In genomic region chr5:56814963-56815656, GRCh38 we compare ENCODE assay signal across 8 cellular contexts. TPM values are rescaled to one million over a fixed set of nuclear protein-coding genes. Genes with fewer than 3 reads are reported as not detected.
A peak's percentile ranks its signal among the peaks of the same experiment; 100 is the strongest.
DNase-seq lines count a peak whose midpoint lies in the region; ATAC-seq and TF ChIP-seq lines count a peak whose summit lies in the region.

Gene MAP3K1 (plus strand): TSS chr5:56815549. CDS start chr5:56815574, 25 bp downstream.

- peaks cover 19 to 38% (median 29%) of the 10 kb centered on the region in 4 donors for H3K4me1 Mint-ChIP-seq in CD4-positive, CD25-positive, alpha-beta regulatory T cell

- H3K79me2 ChIP-seq in OCI-LY7 (ENCODE audit: insufficient read depth, low read depth, low read length), result peaks cover 48% of the 10 kb centered on the region

- peak within 1 kb of the TSS; percentile 96 to 100 (median 96) for H3K4me3 Mint-ChIP-seq in CD4-positive, CD25-positive, alpha-beta regulatory T cell

- DNase-seq in CD4-positive, CD25-positive, alpha-beta regulatory T cell, result peak; percentile 77 to 90 (median 87)
- DNase-seq in OCI-LY7 (ENCODE audit: low spot score) (peak; percentile 88), activated T-cell treated with anti-CD3 and anti-CD28 coated beads for 48 hours (ENCODE audit: low read depth) (peak; percentile 74), epithelial cell of proximal tubule (ENCODE audit: low read depth) (no peak), mucosa of gallbladder (ENCODE audit: low spot score) (peak; percentile 87)
- peak; percentile 65 for DNase-seq in stimulated activated CD8-positive, alpha-beta memory T cell treated with anti-CD3 and anti-CD28 coated beads, Interleukin-4, amount 100 ng/mL, for 24 hours (ENCODE audit: low read depth)

- intact Hi-C loops in OCI-LY7 (cut with micrococcal nuclease; ENCODE audit: unreplicated experiment), result loop anchor here (1.0 to 5.0 kb wide), 6 partner anchors 80 to 358 kb away; no protein-coding TSS in a partner anchor

- peaks cover 25% of the 10 kb centered on the region for H3K4me1 ChIP-seq in CD4-positive, CD25-positive, alpha-beta regulatory T cell (ENCODE audit: control insufficient read depth, insufficient read depth, low read length, poor library complexity, severe bottlenecking)
- H3K4me1 ChIP-seq in OCI-LY7 (ENCODE audit: insufficient read depth, low read length, poor library complexity, severe bottlenecking), result peaks cover 52% of the 10 kb centered on the region

- H3K36me3 Mint-ChIP-seq in CD4-positive, CD25-positive, alpha-beta regulatory T cell, result no peaks in the 10 kb centered on the region

- peak within 1 kb of the TSS; percentile 75 for H2AFZ ChIP-seq in OCI-LY7 (ENCODE audit: low read length)

- no TSS peak for BruUV-seq in OCI-LY7 (replicated peaks; lab: Mats Ljungman, UMichigan)

- POLR2A ChIA-PET in OCI-LY7 (lab: Charles Lee), result interaction anchor here (0.5 to 3.6 kb wide), 3 partner anchors 128 to 1508 kb away, joined by 4 to 14 read pairs (median 13); partner anchors contain the start of gene DHX29

- peak within 1 kb of the TSS; percentile 90 for H3K27ac ChIP-seq in CD4-positive, CD25-positive, alpha-beta regulatory T cell (ENCODE audit: insufficient read depth, low read length, poor library complexity, severe bottlenecking)
- peak within 1 kb of the TSS; percentile 74 for H3K27ac ChIP-seq in OCI-LY7 (ENCODE audit: low read depth, low read length, poor library complexity, severe bottlenecking)

- peaks cover 27% of the 10 kb centered on the region for H4K20me1 ChIP-seq in OCI-LY7 (ENCODE audit: insufficient read depth, low read length)

- H3K27me3 Mint-ChIP-seq in CD4-positive, CD25-positive, alpha-beta regulatory T cell, result peaks cover 6% of the 10 kb centered on the region

- no peaks in the 10 kb centered on the region for H3K36me3 ChIP-seq in CD4-positive, CD25-positive, alpha-beta regulatory T cell (ENCODE audit: control insufficient read depth, insufficient read depth, low read length)
- H3K36me3 ChIP-seq in OCI-LY7 (ENCODE audit: insufficient read depth, low read length), result no peaks in the 10 kb centered on the region

- H3K4me3 ChIP-seq in CD4-positive, CD25-positive, alpha-beta regulatory T cell (ENCODE audit: low read depth, low read length), result peak within 1 kb of the TSS; percentile 98
- H3K4me3 ChIP-seq in OCI-LY7 (ENCODE audit: low read depth, low read length, poor library complexity, severe bottlenecking), result peak within 1 kb of the TSS; percentile 95
- peak within 1 kb of the TSS; percentile 85 for H3K4me3 ChIP-seq in epithelial cell of proximal tubule (ENCODE audit: low read depth, low read length)

- no peaks in the 10 kb centered on the region for H3K27me3 ChIP-seq in CD4-positive, CD25-positive, alpha-beta regulatory T cell (ENCODE audit: control insufficient read depth, insufficient read depth, low read length)

- TF ChIP-seq CTCF in OCI-LY7 (conservative IDR thresholded peaks at IDR 0.05; ENCODE audit: low read length) (peak; percentile 64), epithelial cell of proximal tubule (conservative IDR thresholded peaks at IDR 0.05; ENCODE audit: low read depth, low read length) (peak; percentile 8)

- no peaks in the 10 kb centered on the region for H3K9me3 ChIP-seq in CD4-positive, CD25-positive, alpha-beta regulatory T cell (ENCODE audit: control insufficient read depth in 2 of 2, low read length in 2 of 2)
- H3K9me3 ChIP-seq in OCI-LY7 (ENCODE audit: low read length), result no peaks in the 10 kb centered on the region

- CTCF ChIA-PET in OCI-LY7 (lab: Charles Lee; ENCODE audit: unreplicated experiment), result interaction anchor here (0.5 kb wide), 1 partner anchor 22 kb away, joined by 3 read pairs; no protein-coding TSS in a partner anchor

- H3K4me2 ChIP-seq in OCI-LY7 (ENCODE audit: low read length), result peak within 1 kb of the TSS; percentile 98

- H3K9me2 ChIP-seq in OCI-LY7 (ENCODE audit: insufficient read depth, low read length), result no peaks in the 10 kb centered on the region

- peak; percentile 75 to 78 for ATAC-seq in CD4-positive, CD25-positive, alpha-beta regulatory T cell (ENCODE audit: low read depth in 2 of 2)
- ATAC-seq in GM19372 (IDR thresholded peaks at IDR 0.05; ENCODE audit: low read depth, unreplicated experiment), result peak; percentile 49
- peak; percentile 43 for ATAC-seq in HG03520 (IDR thresholded peaks at IDR 0.05; ENCODE audit: unreplicated experiment)

- H3K9me3 Mint-ChIP-seq in CD4-positive, CD25-positive, alpha-beta regulatory T cell, result peaks cover 0 to 2% (median 0%) of the 10 kb centered on the region in 7 donors

- H3K27ac Mint-ChIP-seq in CD4-positive, CD25-positive, alpha-beta regulatory T cell, result peak within 1 kb of the TSS; percentile 83 to 93 (median 91)

RNA-seq across cellular contexts. Expression of gene MAP3K1, which starts in this region (rescaled TPM):
- total RNA-seq in CD4-positive, CD25-positive, alpha-beta regulatory T cell, result 110 TPM
- polyA plus RNA-seq in CD4-positive, CD25-positive, alpha-beta regulatory T cell, result 10 to 100 TPM; 64.3 to 84.5 (median 76.1) TPM
- 25.9 and 29.9 TPM in 2 replicates for total RNA-seq in OCI-LY7 (2014; rRNA removed; shearing (Covaris generic))
- 29.4 and 31.5 TPM in 2 replicates for total RNA-seq in OCI-LY7 (2022)
- 14.4 and 20.1 TPM in 2 replicates for total RNA-seq in epithelial cell of proximal tubule
- total RNA-seq in mucosa of gallbladder, result 22.5 TPM
